In the genomic region with DNA sequence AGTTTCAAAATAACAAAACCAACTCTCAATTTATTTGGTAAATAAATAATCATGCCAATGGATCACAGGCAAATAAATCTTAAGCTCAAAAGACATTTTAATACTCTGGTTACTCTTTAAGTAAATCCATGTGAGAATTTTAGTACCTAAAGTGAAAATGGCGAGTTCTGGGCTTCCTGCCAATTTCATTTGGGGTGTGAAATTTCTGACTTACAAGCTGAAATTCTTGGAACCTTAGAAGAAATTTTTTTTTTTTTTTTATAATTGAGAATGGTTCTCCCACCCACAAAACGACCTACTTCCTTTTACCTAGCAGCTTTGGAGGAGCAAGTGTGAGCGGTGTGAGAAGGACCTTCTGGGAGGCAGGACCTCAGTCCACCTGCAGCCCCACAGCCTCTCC, we compare ENCODE assay signal across 14 cellular contexts.
DNase-seq lines count a peak whose midpoint lies in the region; ATAC-seq and TF ChIP-seq lines count a peak whose summit lies in the region.
"Had no signal": no experiment of that assay in that cellular context is flagged by ENCODE, and none has a peak within 500 bp of the region (broad histone marks: within the 10 kb centered on the region; RNA-seq: fewer than 3 reads in every experiment).

No MANE protein-coding gene starts in this region.

- H3K27ac ChIP-seq in A673 (ENCODE audit: low read depth, low read length, poor library complexity, severe bottlenecking) (no peak overlapping the region), SK-N-MC (peak overlapping the region; percentile 40; the same call in 1 of the 2 replicates), substantia nigra (ENCODE audit: low read depth, low read length, poor library complexity, severe bottlenecking) (no peak overlapping the region)
- H3K27ac ChIP-seq: BLaER1 had no signal

- TF ChIP-seq CTCF in A673 (conservative IDR thresholded peaks at IDR 0.05; ENCODE audit: low read depth, low read length) = no peak

- intact Hi-C loops in A673 (cut with micrococcal nuclease; ENCODE audit: unreplicated experiment) = no loop called here

- H3K9ac ChIP-seq in SK-N-MC (ENCODE audit: insufficient read length) = no peak overlapping the region
- H3K9ac ChIP-seq: BLaER1 had no signal

- BruUV-seq in A673 (replicated peaks; lab: Mats Ljungman, UMichigan) = no TSS peak

- H3K4me3 ChIP-seq in A673 (ENCODE audit: low read depth, low read length, poor library complexity, severe bottlenecking) (no peak overlapping the region), SK-N-MC (no peak overlapping the region)
- H3K4me3 ChIP-seq: BLaER1 had no signal

- no peaks in the 10 kb centered on the region for H3K4me1 ChIP-seq in A673 (ENCODE audit: insufficient read depth, low read length, poor library complexity, severe bottlenecking)
- H3K4me1 ChIP-seq: BLaER1 had no signal

- POLR2A ChIA-PET in A673 (lab: Charles Lee; ENCODE audit: low non-redundant PET) = no interaction called here

- no peaks in the 10 kb centered on the region for H3K9me3 ChIP-seq in A673 (ENCODE audit: low read depth, low read length, poor library complexity, severe bottlenecking)
- H3K9me3 ChIP-seq in SK-N-MC (ENCODE audit: low read depth, low read length) = no peaks in the 10 kb centered on the region
- H3K9me3 ChIP-seq: BLaER1 had no signal

- DNase-seq in A673 (ENCODE audit: low spot score) (peak; percentile 38), COR-L47 (lab: John Stamatoyannopoulos, UW) (peak; percentile 20), SK-N-MC (ENCODE audit: low read depth, low spot score) (peak; percentile 14), middle frontal gyrus (ENCODE audit: extremely low spot score, low spot score) (peak; percentile 56), Ammon's horn (ENCODE audit: low spot score) (no peak), substantia nigra (lab: John Stamatoyannopoulos, UW) (no peak)
- DNase-seq: CD8-positive, alpha-beta memory T cell; EL; H9; NCI-H1436 treated with DMSO at 0.1 percent for 48 hours; NCI-H2081 treated with DMSO at 0.1 percent for 48 hours; NCI-H774 had no signal

- H3K27me3 ChIP-seq in A673 (replicated peaks; ENCODE audit: insufficient read depth, low read depth, low read length, poor library complexity) = no peaks in the 10 kb centered on the region
- H3K27me3 ChIP-seq: BLaER1 had no signal

- no peak for ATAC-seq in GM19467 (IDR thresholded peaks at IDR 0.05; ENCODE audit: unreplicated experiment)

- H3K36me3 ChIP-seq in A673 (ENCODE audit: insufficient read depth, low read length, poor library complexity, severe bottlenecking) (no peaks in the 10 kb centered on the region), SK-N-MC (ENCODE audit: insufficient read depth, low read length) (no peaks in the 10 kb centered on the region)
- H3K36me3 ChIP-seq: BLaER1 had no signal

- CTCF ChIA-PET in A673 (lab: Charles Lee) = no interaction called here

Comparison
In these comparisons a context has a peak if more than half of its experiments do, and no peak if none do; other contexts are left out.
1. DNase-seq: peak in A673 (single experiment), COR-L47 (single experiment), SK-N-MC (single experiment) and middle frontal gyrus (single experiment); none in Ammon's horn (single experiment) and substantia nigra (0 of 49).